ENCODE assay signal across 10 cellular contexts in the genomic region with DNA sequence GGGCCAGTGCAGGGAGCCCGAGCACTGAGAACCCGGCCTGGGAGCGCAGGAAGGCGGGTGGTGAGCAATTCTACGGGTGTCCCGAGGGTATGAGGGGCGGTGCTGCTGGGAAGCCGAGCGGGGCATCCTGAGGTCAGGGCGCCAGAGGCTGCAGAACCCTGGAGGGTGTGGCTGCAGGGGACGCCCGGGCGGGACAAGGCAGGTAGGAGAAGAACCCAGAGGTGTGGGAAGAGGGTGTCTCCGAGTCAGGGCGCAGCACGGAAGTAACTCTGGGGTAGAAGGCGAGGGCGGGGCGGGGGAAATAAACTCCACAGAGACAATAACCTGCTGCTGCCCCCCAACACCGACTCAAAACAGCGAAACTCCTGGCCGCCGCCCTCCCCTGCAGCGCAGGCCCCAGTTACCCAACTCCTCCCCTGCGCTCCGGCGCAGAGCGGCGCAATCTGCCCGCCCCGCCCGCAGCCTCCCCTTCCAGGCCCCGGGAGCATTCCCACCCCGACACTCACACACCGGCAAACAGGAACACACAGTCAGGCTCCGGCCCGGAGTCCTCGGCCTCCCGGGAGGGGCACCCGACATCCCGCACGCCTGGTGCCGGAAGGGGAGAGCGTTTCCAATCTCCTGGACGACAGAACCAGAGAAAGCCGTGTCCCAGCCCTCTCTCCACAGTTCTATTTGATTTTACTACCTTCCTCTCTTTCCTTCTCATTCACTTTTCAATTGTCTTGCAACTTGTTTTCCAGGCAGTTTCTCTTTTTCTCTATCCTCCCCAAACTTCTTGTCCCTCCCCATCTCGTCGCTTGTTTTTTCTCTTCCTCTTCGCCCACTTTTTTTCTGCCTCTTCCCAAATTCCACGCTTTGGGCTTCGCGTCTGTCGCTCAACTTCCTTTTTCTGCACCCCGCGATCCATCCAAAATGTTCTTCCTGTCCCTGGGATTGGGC. TPM values are rescaled to one million over a fixed set of nuclear protein-coding genes. Genes with fewer than 3 reads are reported as not detected.
DNase-seq lines count a peak whose midpoint lies in the region; ATAC-seq and TF ChIP-seq lines count a peak whose summit lies in the region.
"Had no signal": no experiment of that assay in that cellular context is flagged by ENCODE, and none has a peak within 500 bp of the region (broad histone marks: within the 10 kb centered on the region; RNA-seq: fewer than 3 reads in every experiment).

No MANE protein-coding gene starts in this region.

- TF ChIP-seq CTCF in fibroblast of the aortic adventitia (IDR thresholded peaks at IDR 0.05; ENCODE audit: insufficient read depth, low read length), result no peak

- H3K27me3 ChIP-seq in SJCRH30 (peaks cover 47% of the 10 kb centered on the region), skeletal muscle satellite cell (ENCODE audit: control insufficient read depth, insufficient read depth, low read length) (peaks cover 83% of the 10 kb centered on the region)

- H3K36me3 ChIP-seq in SJCRH30 (no peaks in the 10 kb centered on the region), skeletal muscle satellite cell (ENCODE audit: insufficient read depth, low read length) (no peaks in the 10 kb centered on the region)

- H3K9ac ChIP-seq in skeletal muscle satellite cell (ENCODE audit: low read depth, low read length), result no peak overlapping the region

- no peak for TF ChIP-seq POLR2A in GM18505 (IDR thresholded peaks at IDR 0.05; ENCODE audit: borderline replicate concordance, extremely low read depth, insufficient read depth, insufficient read length)

- peak overlapping the region; percentile 82 for H3K4me2 ChIP-seq in skeletal muscle satellite cell (ENCODE audit: low read length)

- H3K27ac ChIP-seq in SJCRH30, result no peak overlapping the region

- peak overlapping the region; percentile 29; the same call in 1 of the 2 replicates for H3K4me3 ChIP-seq in SJCRH30
- H3K4me3 ChIP-seq in fibroblast of the aortic adventitia (ENCODE audit: low read depth, low read length), result peak overlapping the region; percentile 31
- H3K4me3 ChIP-seq in skeletal muscle satellite cell (ENCODE audit: low read length), result peak overlapping the region; percentile 66

- peak; percentile 13 for DNase-seq in NCI-H2171 (lab: John Stamatoyannopoulos, UW)
- no peak for DNase-seq in NCI-H2171 treated with DMSO at 0.1 percent for 48 hours (lab: John Stamatoyannopoulos, UW)
- DNase-seq in SJCRH30, result peak in 1 of 2 experiments; percentile 12
- DNase-seq in fibroblast of the aortic adventitia (ENCODE audit: low read depth), result peak; percentile 26
- DNase-seq in NCI-H345 treated with DMSO at 0.1 percent for 48 hours (lab: John Stamatoyannopoulos, UW; ENCODE audit: unreplicated experiment), result no peak
- DNase-seq: NCI-H748 treated with DMSO at 0.1 percent for 48 hours had no signal

- no peaks in the 10 kb centered on the region; the same call in 1 of the 2 replicates for H3K9me3 ChIP-seq in SJCRH30 (replicated peaks)
- H3K9me3 ChIP-seq in skeletal muscle satellite cell (replicated peaks; ENCODE audit: low read length), result no peaks in the 10 kb centered on the region

- H3K4me1 ChIP-seq in SJCRH30 (0 out of 2 replicates have a peak, but pooled peaks cover 3% of the 10 kb centered on the region), skeletal muscle satellite cell (ENCODE audit: control insufficient read depth, insufficient read depth, low read length) (peaks cover 12% of the 10 kb centered on the region)

- ATAC-seq in GM18505 (IDR thresholded peaks at IDR 0.05; ENCODE audit: unreplicated experiment), result no peak
- ATAC-seq in GM21360 (IDR thresholded peaks at IDR 0.05; ENCODE audit: unreplicated experiment), result no peak
- ATAC-seq: left lobe of liver had no signal

RNA-seq across cellular contexts. Expression of a gene that starts 2.4 kb away (rescaled TPM):
- total RNA-seq in SJCRH30 (2014; rRNA removed; shearing (Covaris generic)), result 0.04 TPM in 1 of 2 replicates, not detected in the other
- 0.41 TPM in 1 of 2 replicates, not detected in the other for total RNA-seq in fibroblast of the aortic adventitia (ENCODE audit: low replicate concordance)
- under 0.01 TPM in 2 replicates for total RNA-seq in skeletal muscle satellite cell (2012; rRNA removed)
- total RNA-seq: left lobe of liver had no signal

RNA-seq across cellular contexts. Expression of a gene that starts 31.9 kb away (rescaled TPM):
- 7.8 and 7.9 TPM in 2 replicates for total RNA-seq in SJCRH30 (2014; rRNA removed; shearing (Covaris generic))
- 6.6 and 11.2 TPM in 2 replicates for total RNA-seq in fibroblast of the aortic adventitia (ENCODE audit: low replicate concordance)
- 14.2 and 17.5 TPM in 2 replicates for total RNA-seq in skeletal muscle satellite cell (2012; rRNA removed)

Comparison
In these comparisons a context has a peak if more than half of its experiments do, and no peak if none do; other contexts are left out.
1. DNase-seq: peak in NCI-H2171 (single experiment) and fibroblast of the aortic adventitia (single experiment); none in NCI-H2171 treated with DMSO at 0.1 percent for 48 hours (single experiment) and NCI-H345 treated with DMSO at 0.1 percent for 48 hours (single experiment).
2. Peak in every context shown above with its lines, with median percentiles within 50 percentile points of each other: H3K4me3 ChIP-seq.